In genomic region chr11:66971483-66971882, GRCh38 we compare ENCODE assay signal across 15 cellular contexts. TPM values are rescaled to one million over a fixed set of nuclear protein-coding genes. Genes with fewer than 3 reads are reported as not detected.
DNase-seq lines count a peak whose midpoint lies in the region; ATAC-seq, FAIRE-seq and TF ChIP-seq lines count a peak whose summit lies in the region.
"Had no signal": no experiment of that assay in that cellular context is flagged by ENCODE, and none has a peak within 500 bp of the region (broad histone marks: within the 10 kb centered on the region; RNA-seq: fewer than 3 reads in every experiment).

No MANE protein-coding gene starts in this region.

- no peak for FAIRE-seq in A549 (lab: Jason Lieb, UNC)
- FAIRE-seq: D721Med had no signal

- no peak overlapping the region for H2BK12ac ChIP-seq in neuronal stem cell (ENCODE audit: low read length)

- H3K27ac ChIP-seq in A549 (peak overlapping the region; percentile 95 to 99), Peyer's patch (peak overlapping the region in 3 of 4 donors; percentile 52 to 92 (median 79)), epithelial cell of prostate (peak overlapping the region; percentile 98), neuronal stem cell (replicated peaks; ENCODE audit: low read length) (no peak overlapping the region)

- H3K9ac ChIP-seq in neuronal stem cell (ENCODE audit: low read depth, low read length, poor library complexity): peak overlapping the region; percentile 39

- no peak overlapping the region for H3K4ac ChIP-seq in neuronal stem cell (ENCODE audit: low read length)

- H2BK15ac ChIP-seq in neuronal stem cell (ENCODE audit: low read length): no peak overlapping the region

- no peak overlapping the region for H4K8ac ChIP-seq in neuronal stem cell (ENCODE audit: low read depth, low read length)

- ATAC-seq in A549 (no peak), GM18870 (IDR thresholded peaks at IDR 0.05; ENCODE audit: unreplicated experiment) (no peak)

- no peak for TF ChIP-seq POLR2A in A549 (IDR thresholded peaks at IDR 0.05; ENCODE audit: low read length)
- TF ChIP-seq POLR2A in Peyer's patch (IDR thresholded peaks at IDR 0.05): no peak

- TF ChIP-seq EP300 in A549 (IDR thresholded peaks at IDR 0.05): no peak

- H2BK120ac ChIP-seq in neuronal stem cell (ENCODE audit: low read depth, low read length): no peak overlapping the region

- H3K79me1 ChIP-seq in neuronal stem cell (ENCODE audit: low read depth, low read length): no peaks in the 10 kb centered on the region

- H2AFZ ChIP-seq in neuronal stem cell (ENCODE audit: low read length): peak overlapping the region; percentile 14

- H4K91ac ChIP-seq in neuronal stem cell (ENCODE audit: low read depth, low read length, poor library complexity): no peak overlapping the region

- CTCF ChIA-PET in A549 (lab: Yijun Ruan, JAX): interaction anchor here (1.1 to 2.4 kb wide), 7 partner anchors 26 to 93 kb away, joined by 3 to 12 read pairs (median 5); partner anchors contain the start of gene SYT12

- H3K36me3 ChIP-seq in Peyer's patch (no peaks in the 10 kb centered on the region), neuronal stem cell (replicated peaks in 1 of 2; ENCODE audit: control insufficient read depth in 2 of 2, insufficient read depth in 2 of 2, low read length in 2 of 2) (no peaks in the 10 kb centered on the region)
- H3K36me3 ChIP-seq: HAP-1 had no signal

- H3K23ac ChIP-seq in neuronal stem cell (ENCODE audit: low read depth, low read length, poor library complexity): peak overlapping the region; percentile 76

- 7% methylated on average over 2 of the region's 2 CpGs for WGBS in A549 (ENCODE audit: missing lambda C conversion rate)
- WGBS in neuronal stem cell (ENCODE audit: extremely low coverage in 2 of 2, insufficient read length in 2 of 2, insufficient replicate concordance in 1 of 2), 2 donors: no CpG with 5 or more reads among the region's 2 CpGs

- no peak for TF ChIP-seq CTCF in A549 (IDR thresholded peaks at IDR 0.05)
- no peak for TF ChIP-seq CTCF in Peyer's patch (IDR thresholded peaks at IDR 0.05)

- TF ChIP-seq RAD21 in A549 (conservative IDR thresholded peaks at IDR 0.05 in 1 of 2, IDR thresholded peaks at IDR 0.05 in 1 of 2): no peak

- POLR2A ChIA-PET in A549 (lab: Yijun Ruan, JAX): interaction anchor here (0.5 to 2.2 kb wide), 5 partner anchors 62 to 128 kb away, joined by 3 to 7 read pairs (median 4); partner anchors contain the start of gene RCE1

- peak overlapping the region; percentile 69 for H3K4me2 ChIP-seq in A549
- H3K4me2 ChIP-seq in neuronal stem cell (ENCODE audit: insufficient read depth, low read length, poor library complexity, severe bottlenecking): no peak overlapping the region

- H3K18ac ChIP-seq in neuronal stem cell (ENCODE audit: low read length): no peak overlapping the region

- H3K14ac ChIP-seq in neuronal stem cell (ENCODE audit: low read length): no peak overlapping the region

- H3K4me1 ChIP-seq in A549 (peaks cover 93% of the 10 kb centered on the region), Peyer's patch (peaks cover 0 to 25% (median 6%) of the 10 kb centered on the region in 4 donors), neuronal stem cell (ENCODE audit: control insufficient read depth in 2 of 2, insufficient read depth in 1 of 2, low read depth in 1 of 2, low read length in 2 of 2) (peaks cover 0 to 11% of the 10 kb centered on the region in 2 donors)
- H3K4me1 ChIP-seq: HAP-1 had no signal

- no peak for DNase-seq in A549 (ENCODE audit: low read depth in 1 of 2, low spot score in 1 of 2)
- no peak for DNase-seq in Peyer's patch
- no peak for DNase-seq in epithelial cell of prostate (ENCODE audit: low read depth, low spot score)
- DNase-seq in neuronal stem cell (ENCODE audit: low spot score): no peak
- DNase-seq in stimulated activated CD4-positive, alpha-beta T cell treated with anti-CD3 and anti-CD28 coated beads, Interleukin-15, amount 100 ng/mL, for 24 hours: no peak
- no peak for DNase-seq in HUDEP-2 (lab: John Stamatoyannopoulos, UW; ENCODE audit: unreplicated experiment in 76 of 76)
- no peak for DNase-seq in SHP77 (lab: John Stamatoyannopoulos, UW)
- DNase-seq: activated CD4-positive, CD25-positive, alpha-beta regulatory T cell treated with anti-CD3 and anti-CD28 coated beads, Interleukin-2, amount 50 U/mL, for 72 hours; activated T-cell treated with anti-CD3 and anti-CD28 coated beads for 4 hours; NCI-H2227 treated with DMSO at 0.1 percent for 48 hours had no signal

- no peak overlapping the region for H2AK5ac ChIP-seq in neuronal stem cell (ENCODE audit: low read depth, low read length)

- H3K4me3 ChIP-seq in A549 (no peak overlapping the region), Peyer's patch (no peak overlapping the region), neuronal stem cell (ENCODE audit: low read length in 2 of 2) (no peak overlapping the region)
- H3K4me3 ChIP-seq: HAP-1 had no signal

- H3K27me3 ChIP-seq in Peyer's patch (no peaks in the 10 kb centered on the region), neuronal stem cell (ENCODE audit: control insufficient read depth in 3 of 3, insufficient read depth in 3 of 3, low read depth in 1 of 3, low read length in 3 of 3) (no peaks in the 10 kb centered on the region)

- H2BK5ac ChIP-seq in neuronal stem cell (ENCODE audit: low read length): no peak overlapping the region

- no peaks in the 10 kb centered on the region for H3K9me3 ChIP-seq in A549
- H3K9me3 ChIP-seq in Peyer's patch: no peaks in the 10 kb centered on the region
- H3K9me3 ChIP-seq in neuronal stem cell (replicated peaks in 1 of 2; ENCODE audit: control insufficient read depth in 2 of 2, insufficient read depth in 1 of 2, low read depth in 1 of 2, low read length in 2 of 2): peaks cover 0 to 5% of the 10 kb centered on the region in 2 donors
- H3K9me3 ChIP-seq: HAP-1 had no signal

TF ChIP-seq in A549, 52 proteins besides CTCF, POLR2A, EP300 and RAD21:
- peak; percentile 12; the same call in 1 of the 2 replicates for TF ChIP-seq HOXB13 (CRISPR knock-in tag; IDR thresholded peaks at IDR 0.05; ENCODE audit: low read depth)
- no peak for TF ChIP-seq ZC3H11A (IDR thresholded peaks at IDR 0.05)
TF ChIP-seq in A549: peak in this region for 1.

RNA-seq across cellular contexts. Expression of gene C11orf86, which starts 3.6 kb away (rescaled TPM):
- polyA plus RNA-seq in A549 (2011; rRNA removed) (9.3 and 10.8 TPM in 2 replicates), A549 (2017; fragmentation: RNase III; extraction: RNeasy Plus Mini Kit Qiagen cat#74134 plus additional on column Dnase treatment) (39.7 to 59.6 TPM (median 56.4 TPM) in 3 replicates)
- polyA plus RNA-seq in A549 (2012; cell fraction: cytosol; rRNA removed): 34.5 and 42.5 TPM in 2 replicates
- 23.0 and 24.9 TPM in 2 replicates for polyA plus RNA-seq in A549 (2012; cell fraction: nucleus; rRNA removed)
- polyA minus RNA-seq in A549 (2011; rRNA and poly(A)+ RNA removed): 2.7 and 5.4 TPM in 2 replicates
- 100 to 1,000 TPM in 2 of 4 donors, 10 to 100 TPM in 2; 81.7 to 439 (median 153) TPM for total RNA-seq in Peyer's patch
- polyA plus RNA-seq in neuronal stem cell (2013, experiment 1 of 2): not detected
- polyA plus RNA-seq in neuronal stem cell (2013, experiment 2 of 2): not detected
- total RNA-seq: glomerular endothelial cell; T-helper 1 cell treated with Interleukin-12 subunit alpha and Interleukin-12 subunit beta and Interleukin-4 antibody, amounts not matched to agents 30 ng/mL and 1 ng/mL, for 36 hours had no signal

RNA-seq across cellular contexts. Expression of gene PC, which starts 13.3 kb away (rescaled TPM):
- polyA plus RNA-seq in A549 (2011; rRNA removed) (14.2 and 15.7 TPM in 2 replicates), A549 (2017; fragmentation: RNase III; extraction: RNeasy Plus Mini Kit Qiagen cat#74134 plus additional on column Dnase treatment) (31.3 to 53.5 TPM (median 45.9 TPM) in 3 replicates)
- 25.1 and 29.6 TPM in 2 replicates for polyA plus RNA-seq in A549 (2012; cell fraction: cytosol; rRNA removed)
- polyA plus RNA-seq in A549 (2012; cell fraction: nucleus; rRNA removed): 88.3 and 105 TPM in 2 replicates
- 31.5 and 37.8 TPM in 2 replicates for polyA minus RNA-seq in A549 (2011; rRNA and poly(A)+ RNA removed)
- 10 to 100 TPM; 15.7 to 88.9 (median 77.2) TPM for total RNA-seq in Peyer's patch
- 6.1 TPM for polyA plus RNA-seq in neuronal stem cell (2013, experiment 1 of 2)
- polyA plus RNA-seq in neuronal stem cell (2013, experiment 2 of 2): 5.8 TPM

RNA-seq across cellular contexts. Expression of gene SYT12, which starts 51.5 kb away (rescaled TPM):
- polyA plus RNA-seq in A549 (2011; rRNA removed): 1.4 and 2.4 TPM in 2 replicates
- 2.7 and 4.7 TPM in 2 replicates for polyA plus RNA-seq in A549 (2012; cell fraction: cytosol; rRNA removed)
- 7.3 and 8.2 TPM in 2 replicates for polyA plus RNA-seq in A549 (2012; cell fraction: nucleus; rRNA removed)
- 6.6 to 10.6 TPM (median 9.6 TPM) in 3 replicates for polyA plus RNA-seq in A549 (2017; fragmentation: RNase III; extraction: RNeasy Plus Mini Kit Qiagen cat#74134 plus additional on column Dnase treatment)
- 1.7 and 2.3 TPM in 2 replicates for polyA minus RNA-seq in A549 (2011; rRNA and poly(A)+ RNA removed)
- total RNA-seq in Peyer's patch: 1 to 10 TPM in 2 of 4 donors, not detected in 2; 1.1 to 3.9 TPM
- 0.33 TPM for polyA plus RNA-seq in neuronal stem cell (2013, experiment 1 of 2)
- polyA plus RNA-seq in neuronal stem cell (2013, experiment 2 of 2): 0.33 TPM
- total RNA-seq: T-helper 1 cell treated with Interleukin-12 subunit alpha and Interleukin-12 subunit beta and Interleukin-4 antibody, amounts not matched to agents 30 ng/mL and 1 ng/mL, for 36 hours had no signal
